In genomic region chr10:93495654-93496321, GRCh38 we compare ENCODE assay signal across 8 cellular contexts. TPM values are rescaled to one million over a fixed set of nuclear protein-coding genes. Genes with fewer than 3 reads are reported as not detected.
DNase-seq lines count a peak whose midpoint lies in the region; ATAC-seq and TF ChIP-seq lines count a peak whose summit lies in the region.

No MANE protein-coding gene starts in this region.

- intact Hi-C loops in dendritic cell treated with granulocyte-macrophage colony-stimulating factor and Interleukin-4, amounts not matched to agents 40 ng/mL and 50 ng/mL, for 4 days (cut with micrococcal nuclease) = no loop called here
- intact Hi-C loops in aorta (cut with DNase I) = loop anchor here in 1 of 2 donors (5.0 kb wide), 1 partner anchor 118 kb away; no protein-coding TSS in a partner anchor

- H2AFZ ChIP-seq in DND-41 (ENCODE audit: low read depth, low read length) = peak overlapping the region; percentile 99

- peak overlapping the region; percentile 88 for H3K4me3 Mint-ChIP-seq in dendritic cell treated with granulocyte-macrophage colony-stimulating factor and Interleukin-4, amounts not matched to agents 40 ng/mL and 50 ng/mL, for 4 days

- H3K9me3 ChIP-seq in DND-41 (ENCODE audit: insufficient read depth, low read length, severe bottlenecking) (no peaks in the 10 kb centered on the region), RWPE2 (ENCODE audit: severe bottlenecking) (no peaks in the 10 kb centered on the region), aorta (ENCODE audit: control insufficient read depth, low read length) (no peaks in the 10 kb centered on the region)

- TF ChIP-seq CTCF in DND-41 (IDR thresholded peaks at IDR 0.05; ENCODE audit: borderline replicate concordance, extremely low read depth, low read length, poor library complexity, severe bottlenecking) = no peak
- no peak for TF ChIP-seq CTCF in RWPE2 (IDR thresholded peaks at IDR 0.05; ENCODE audit: poor library complexity, severe bottlenecking)

- H3K27ac ChIP-seq in DND-41 (ENCODE audit: low read length) (peak overlapping the region; percentile 69), RWPE2 (ENCODE audit: poor library complexity, severe bottlenecking) (peak overlapping the region; percentile 55), aorta (ENCODE audit: low read depth in 1 of 2, low read length in 2 of 2) (no peak overlapping the region)

- peaks cover 5% of the 10 kb centered on the region for H3K27me3 Mint-ChIP-seq in dendritic cell treated with granulocyte-macrophage colony-stimulating factor and Interleukin-4, amounts not matched to agents 40 ng/mL and 50 ng/mL, for 4 days

- H3K36me3 Mint-ChIP-seq in dendritic cell treated with granulocyte-macrophage colony-stimulating factor and Interleukin-4, amounts not matched to agents 40 ng/mL and 50 ng/mL, for 4 days (ENCODE audit: low read depth) = no peaks in the 10 kb centered on the region

- H3K9me3 Mint-ChIP-seq in dendritic cell treated with granulocyte-macrophage colony-stimulating factor and Interleukin-4, amounts not matched to agents 40 ng/mL and 50 ng/mL, for 4 days = no peaks in the 10 kb centered on the region

- H3K36me3 ChIP-seq in DND-41 (ENCODE audit: insufficient read depth, low read length) (peaks cover 18% of the 10 kb centered on the region), RWPE2 (ENCODE audit: low read depth) (peaks cover 21% of the 10 kb centered on the region), aorta (ENCODE audit: control insufficient read depth in 1 of 2, insufficient read depth in 2 of 2, low read length in 1 of 2) (no peaks in the 10 kb centered on the region)

- H3K27me3 ChIP-seq in DND-41 (ENCODE audit: insufficient read depth, low read length, poor library complexity) = peaks cover 12% of the 10 kb centered on the region
- no peaks in the 10 kb centered on the region for H3K27me3 ChIP-seq in RWPE2 (ENCODE audit: insufficient read depth, poor library complexity, severe bottlenecking)
- no peaks in the 10 kb centered on the region for H3K27me3 ChIP-seq in aorta (ENCODE audit: control insufficient read depth in 1 of 2, insufficient read depth in 2 of 2, low read length in 1 of 2)

- H3K4me2 ChIP-seq in DND-41 (ENCODE audit: insufficient read depth, low read length) = peak overlapping the region; percentile 99

- H3K9ac ChIP-seq in DND-41 (ENCODE audit: low read depth, low read length) = peak overlapping the region; percentile 77

- ATAC-seq in DND-41 (ENCODE audit: insufficient read depth, low read depth) (peak; percentile 51), GM21367 (IDR thresholded peaks at IDR 0.05; ENCODE audit: unreplicated experiment) (peak; percentile 18), HG03565 (IDR thresholded peaks at IDR 0.05; ENCODE audit: unreplicated experiment) (peak; percentile 9), RWPE2 (ENCODE audit: low read depth) (peak; percentile 29), aorta (ENCODE audit: low FRiP score) (peak; percentile 67)

- peak; percentile 24 for DNase-seq in DND-41
- no peak for DNase-seq in RWPE2 (ENCODE audit: low spot score)
- peak; percentile 40 for DNase-seq in midbrain (lab: John Stamatoyannopoulos, UW)
- DNase-seq in aorta = peak in 1 of 2 donors; percentile 54
- no peak for DNase-seq in T-helper 9 cell

- peaks cover 41% of the 10 kb centered on the region for H3K79me2 ChIP-seq in DND-41 (ENCODE audit: insufficient read depth, low read length)

- peak overlapping the region; percentile 79 for H3K27ac Mint-ChIP-seq in dendritic cell treated with granulocyte-macrophage colony-stimulating factor and Interleukin-4, amounts not matched to agents 40 ng/mL and 50 ng/mL, for 4 days

- peaks cover 22% of the 10 kb centered on the region for H3K4me1 Mint-ChIP-seq in dendritic cell treated with granulocyte-macrophage colony-stimulating factor and Interleukin-4, amounts not matched to agents 40 ng/mL and 50 ng/mL, for 4 days (ENCODE audit: low read depth)

- H3K4me3 ChIP-seq in DND-41 (ENCODE audit: low read depth in 1 of 2, low read length in 2 of 2) = peak overlapping the region; percentile 71 to 77
- peak overlapping the region; percentile 74 for H3K4me3 ChIP-seq in RWPE2 (ENCODE audit: severe bottlenecking)
- peak overlapping the region; percentile 42 to 48 for H3K4me3 ChIP-seq in aorta (ENCODE audit: low read length in 2 of 2)

- 2% methylated on average over 28 of the region's 28 CpGs for WGBS in aorta, 2 donors

- no peaks in the 10 kb centered on the region for H4K20me1 ChIP-seq in DND-41 (ENCODE audit: insufficient read depth, low read length)

- H3K4me1 ChIP-seq in DND-41 (ENCODE audit: insufficient read depth, low read length) (peaks cover 36% of the 10 kb centered on the region), RWPE2 (ENCODE audit: insufficient read depth, poor library complexity, severe bottlenecking) (peaks cover 19% of the 10 kb centered on the region), aorta (ENCODE audit: control insufficient read depth in 1 of 2, insufficient read depth in 2 of 2, low read length in 2 of 2) (no peaks in the 10 kb centered on the region)

RNA-seq across cellular contexts. Expression of gene CEP55, which starts 0.6 kb away (rescaled TPM):
- total RNA-seq in aorta = 1 to 10 TPM in 1 of 2 donors, under 1 TPM in 1; 0.55 to 1.4 TPM
- 1 to 10 TPM in 1 of 2 donors, under 1 TPM in 1; 0.43 to 2.8 TPM for polyA plus RNA-seq in aorta

RNA-seq across cellular contexts. Expression of gene MYOF, which starts 13.7 kb away (rescaled TPM):
- 100 to 1,000 TPM; 226 to 242 TPM for total RNA-seq in aorta
- polyA plus RNA-seq in aorta = 10 to 100 TPM; 13.4 to 26.4 TPM

Comparison
In these comparisons a context has a peak if more than half of its experiments do, and no peak if none do; other contexts are left out.
1. ATAC-seq: peak in every context shown above with its lines; median percentile 67 in aorta; 51 in DND-41; 29 in RWPE2; 18 in GM21367; 9 in HG03565.
2. DNase-seq: peak in DND-41 (single experiment) and midbrain (single experiment); none in RWPE2 (single experiment) and T-helper 9 cell (single experiment).
3. H3K27ac ChIP-seq: peak in DND-41 (single experiment) and RWPE2 (single experiment); none in aorta (0 of 2).
4. Peak in every context shown above with its lines, with median percentiles within 50 percentile points of each other: H3K4me3 ChIP-seq.